6 cellular contexts compared by ENCODE assay signal in genomic region chr2:190608866-190609265, GRCh38. TPM values are rescaled to one million over a fixed set of nuclear protein-coding genes. Genes with fewer than 3 reads are reported as not detected.
DNase-seq lines count a peak whose midpoint lies in the region; ATAC-seq, FAIRE-seq and TF ChIP-seq lines count a peak whose summit lies in the region.
"Not testable (repeated sequence)": the region's sequence is repeated elsewhere in the genome, so short reads cannot be mapped to it uniquely, and the experiment has no call there.

No MANE protein-coding gene starts in this region.

- H3K4me3 ChIP-seq in RWPE2 (ENCODE audit: severe bottlenecking); K562; HepG2 (replicated peaks in 1 of 3; ENCODE audit: insufficient read depth in 1 of 3, low read depth in 2 of 3, low read length in 3 of 3); osteoblast (ENCODE audit: insufficient read depth, low read length): not testable (repeated sequence)
- peak overlapping the region in 10 of 59 donors; percentile 9 to 55 (median 32) for H3K4me3 ChIP-seq in dorsolateral prefrontal cortex

- WGBS in K562 (ENCODE audit: insufficient coverage, low coverage, missing lambda C conversion rate) = 23% methylated on average over 3 of the region's 3 CpGs
- WGBS in HepG2 (ENCODE audit: low lambda C conversion rate) = 12% methylated on average over 3 of the region's 3 CpGs

- BruUV-seq in Calu3 (replicated peaks; lab: Mats Ljungman, UMichigan); K562 (replicated peaks; lab: Mats Ljungman, UMichigan); HepG2 (replicated peaks; lab: Mats Ljungman, UMichigan): not testable (repeated sequence)

- not testable (repeated sequence) for TF ChIP-seq RAD21 in K562 (CRISPR knock-in tag; conservative IDR thresholded peaks at IDR 0.05 in 1 of 2, IDR thresholded peaks at IDR 0.05 in 1 of 2); HepG2 (CRISPR knock-in tag; IDR thresholded peaks at IDR 0.05)

- POLR2A ChIA-PET in K562 (lab: Yijun Ruan, JAX); HepG2 (lab: Yijun Ruan, JAX): not testable (repeated sequence)

- intact Hi-C loops in Calu3 (cut with micrococcal nuclease; ENCODE audit: unreplicated experiment); K562 (cut with micrococcal nuclease); dorsolateral prefrontal cortex (cut with DNase I): not testable (repeated sequence)
- intact Hi-C loops in HepG2 (cut with micrococcal nuclease; ENCODE audit: unreplicated experiment) = loop anchor here (10.0 kb wide), 1 partner anchor 376 kb away; no protein-coding TSS in a partner anchor

- H3K4me3 Mint-ChIP-seq in Calu3 (ENCODE audit: low read depth, unreplicated experiment) = not testable (repeated sequence)

- H3K27me3 ChIP-seq in RWPE2 (ENCODE audit: insufficient read depth, poor library complexity, severe bottlenecking); K562 (ENCODE audit: control insufficient read depth in 2 of 2, insufficient read depth in 2 of 2, low read length in 2 of 2); dorsolateral prefrontal cortex; HepG2 (ENCODE audit: control insufficient read depth in 1 of 2, insufficient read depth in 2 of 2, low read length in 2 of 2); osteoblast (ENCODE audit: insufficient read depth, low read length): not testable (repeated sequence)

- H4K20me1 ChIP-seq in K562 (replicated peaks; ENCODE audit: control insufficient read depth, insufficient read depth, low read length); HepG2 (ENCODE audit: insufficient read depth, low read length); osteoblast (ENCODE audit: insufficient read depth, low read length): not testable (repeated sequence)

- not testable (repeated sequence) for ATAC-seq in RWPE2 (ENCODE audit: low read depth); K562
- ATAC-seq in HepG2 = peak; percentile 42; the same call in 2 of the 3 replicates

- CTCF ChIA-PET in Calu3 (lab: Charles Lee) = interaction anchor here (0.6 kb wide), 1 partner anchor 17 kb away, joined by 3 read pairs; no protein-coding TSS in a partner anchor
- CTCF ChIA-PET in K562 (lab: Yijun Ruan, JAX; ENCODE audit: low intra/inter-chr PET ratio); HepG2 (lab: Yijun Ruan, JAX; ENCODE audit: low intra/inter-chr PET ratio, low total read pairs): not testable (repeated sequence)

- peak overlapping the region; percentile 96 for H3K27ac ChIP-seq in RWPE2 (ENCODE audit: poor library complexity, severe bottlenecking)
- not testable (repeated sequence) for H3K27ac ChIP-seq in K562 (ENCODE audit: extremely low read depth, low read depth, low read length); HepG2 (ENCODE audit: extremely low read length, insufficient read depth, low read length)
- peak overlapping the region in 48 of 59 donors; percentile 0 to 80 (median 50) for H3K27ac ChIP-seq in dorsolateral prefrontal cortex
- peak overlapping the region; percentile 92 for H3K27ac ChIP-seq in osteoblast (ENCODE audit: low read depth, low read length)

- not testable (repeated sequence) for H3K79me2 ChIP-seq in K562 (ENCODE audit: control insufficient read depth, insufficient read depth, low read length); HepG2 (ENCODE audit: insufficient read depth, low read length); osteoblast (ENCODE audit: insufficient read depth, low read length)

- peaks cover 35% of the 10 kb centered on the region for H3K4me1 Mint-ChIP-seq in Calu3 (ENCODE audit: low read depth, unreplicated experiment)

- TF ChIP-seq EP300 in K562 (IDR thresholded peaks at IDR 0.05; ENCODE audit: low read length); HepG2 (IDR thresholded peaks at IDR 0.05; ENCODE audit: low read depth in 2 of 2, low read length in 2 of 2); HepG2 (CRISPR knock-in tag; IDR thresholded peaks at IDR 0.05; ENCODE audit: borderline replicate concordance): not testable (repeated sequence)

- not testable (repeated sequence) for H3K36me3 ChIP-seq in RWPE2 (ENCODE audit: low read depth); K562 (ENCODE audit: control insufficient read depth, insufficient read depth, low read length); HepG2 (replicated peaks in 1 of 2; ENCODE audit: control insufficient read depth in 1 of 2, insufficient read depth in 2 of 2, low read length in 2 of 2); osteoblast (ENCODE audit: insufficient read depth, low read length)

- H3K9ac ChIP-seq in K562 (ENCODE audit: insufficient read depth in 1 of 2, low read depth in 2 of 2, low read length in 2 of 2); HepG2 (ENCODE audit: insufficient read depth, low read depth, low read length): not testable (repeated sequence)

- H3K27me3 Mint-ChIP-seq in Calu3 (ENCODE audit: unreplicated experiment) = not testable (repeated sequence)

- not testable (repeated sequence) for H3K9me1 ChIP-seq in K562 (ENCODE audit: control insufficient read depth, insufficient read depth, low read length)

- H3K4me1 ChIP-seq in RWPE2 (ENCODE audit: insufficient read depth, poor library complexity, severe bottlenecking) (peaks cover 63% of the 10 kb centered on the region), K562 (replicated peaks in 1 of 2; ENCODE audit: control insufficient read depth in 2 of 2, insufficient read depth in 2 of 2, low read length in 2 of 2) (peaks cover 4 to 15% of the 10 kb centered on the region in 2 experiments; a peak in 3 of 5 replicates), HepG2 (ENCODE audit: insufficient read depth, low read length) (peaks cover 15% of the 10 kb centered on the region), osteoblast (ENCODE audit: insufficient read depth, low read length) (peaks cover 24% of the 10 kb centered on the region)

- not testable (repeated sequence) for TF ChIP-seq CTCF in Calu3 (IDR thresholded peaks at IDR 0.05; ENCODE audit: unreplicated experiment); RWPE2 (IDR thresholded peaks at IDR 0.05; ENCODE audit: poor library complexity, severe bottlenecking); K562 (IDR thresholded peaks at IDR 0.05 in 2 of 3, conservative IDR thresholded peaks at IDR 0.05 in 1 of 3; ENCODE audit: insufficient read depth in 2 of 3, low read depth in 1 of 3, low read length in 3 of 3); dorsolateral prefrontal cortex (IDR thresholded peaks at IDR 0.05 in 54 of 56, conservative IDR thresholded peaks at IDR 0.05 in 2 of 56; ENCODE audit: low read depth in 1 of 56, partially characterized antibody in 56 of 56); HepG2 (CRISPR knock-in tag; IDR thresholded peaks at IDR 0.05); osteoblast (IDR thresholded peaks at IDR 0.05; ENCODE audit: extremely low read depth, low read depth, low read length)

- not testable (repeated sequence) for H3K9me3 Mint-ChIP-seq in Calu3 (ENCODE audit: low read depth, unreplicated experiment)

- in situ Hi-C loops in K562 (cut with MboI); HepG2 (cut with HindIII; ENCODE audit: extremely low pct_ligation_motif_present, low pct_unique_long_range_greater_than_20kb): not testable (repeated sequence)

- FAIRE-seq in K562 (lab: Jason Lieb, UNC); HepG2 (lab: Jason Lieb, UNC): not testable (repeated sequence)

- peak overlapping the region; percentile 77 for H3K27ac Mint-ChIP-seq in Calu3 (ENCODE audit: unreplicated experiment)

- H3K36me3 Mint-ChIP-seq in Calu3 (ENCODE audit: insufficient read depth, unreplicated experiment) = not testable (repeated sequence)

- not testable (repeated sequence) for H2AFZ ChIP-seq in K562 (ENCODE audit: low read depth, low read length); HepG2 (ENCODE audit: low read length); osteoblast (ENCODE audit: low read length)

- not testable (repeated sequence) for H3K4me2 ChIP-seq in K562 (ENCODE audit: insufficient read depth, low read length); HepG2 (ENCODE audit: low read depth, low read length); osteoblast (ENCODE audit: insufficient read depth, low read length)

- not testable (repeated sequence) for TF ChIP-seq POLR2A in K562 (conservative IDR thresholded peaks at IDR 0.05); HepG2 (IDR thresholded peaks at IDR 0.05; ENCODE audit: insufficient read depth in 1 of 2, low read depth in 2 of 2, low read length in 2 of 2)

- not testable (repeated sequence) for H3K9me3 ChIP-seq in RWPE2 (ENCODE audit: severe bottlenecking); K562 (replicated peaks; ENCODE audit: control insufficient read depth, insufficient read depth, low read depth, low read length); HepG2 (ENCODE audit: low read length); osteoblast (ENCODE audit: low read depth, low read length)

- DNase-seq in Calu3; RWPE2 (ENCODE audit: low spot score); K562 (ENCODE audit: extremely low read depth in 1 of 4, low spot score in 3 of 4); dorsolateral prefrontal cortex; HepG2 (ENCODE audit: low spot score); osteoblast (ENCODE audit: insufficient read length, low spot score, missing footprints): not testable (repeated sequence)

RNA-seq across cellular contexts. Expression of gene NAB1, which starts 40.0 kb away (rescaled TPM):
- total RNA-seq in Calu3 (2022) = 39.7 and 52.1 TPM in 2 replicates
- 18.4 and 32.2 TPM in 2 replicates for total RNA-seq in K562 (2011; cell fraction: chromatin; rRNA removed; ENCODE audit: low replicate concordance)
- 6.8 and 10.3 TPM in 2 replicates for total RNA-seq in K562 (2011; cell fraction: nucleolus; rRNA removed)
- 14.0 and 16.0 TPM in 2 replicates for total RNA-seq in K562 (2011; cell fraction: nucleoplasm; rRNA removed)
- 17.6 and 20.6 TPM in 2 replicates for total RNA-seq in K562 (2014; rRNA removed)
- 20.2 and 22.8 TPM in 2 replicates for total RNA-seq in K562 (2014; rRNA removed; fragmentation: Illumina TruSeq; extraction: Trizol)
- 20.7 and 21.7 TPM in 2 replicates for total RNA-seq in K562 (2015; rRNA removed; fragmentation: Illumina TruSeq; extraction: Trizol)
- 16.3 and 17.2 TPM in 2 replicates for total RNA-seq in K562 (2021)
- 18.3 and 23.0 TPM in 2 replicates for polyA plus RNA-seq in K562 (2011; rRNA removed)
- 5.1 and 7.5 TPM in 2 replicates for polyA plus RNA-seq in K562 (2011; cell fraction: cytosol; rRNA removed)
- polyA plus RNA-seq in K562 (2011; cell fraction: nucleus; rRNA removed) = 30.1 and 30.9 TPM in 2 replicates
- 11.6 and 12.8 TPM in 2 replicates for polyA plus RNA-seq in K562 (2012)
- polyA plus RNA-seq in K562 (2014; fragmentation: Illumina TruSeq; extraction: Trizol) = 14.3 and 15.5 TPM in 2 replicates
- 1 to 10 TPM; 3.1 to 4.0 TPM for polyA plus RNA-seq in K562 (2014; fragmentation: Nextera tagmentation; extraction: Ambion mirVana)
- 10.5 and 11.9 TPM in 2 replicates for polyA plus RNA-seq in K562 (2014; rRNA removed)
- 33.5 and 34.3 TPM in 2 replicates for polyA minus RNA-seq in K562 (2011; rRNA and poly(A)+ RNA removed)
- polyA minus RNA-seq in K562 (2011; cell fraction: cytosol; rRNA and poly(A)+ RNA removed) = 10.5 and 13.2 TPM in 2 replicates
- polyA minus RNA-seq in K562 (2011; cell fraction: nucleus; rRNA and poly(A)+ RNA removed) = 18.2 and 28.2 TPM in 2 replicates
- total RNA-seq in dorsolateral prefrontal cortex = 100 to 1,000 TPM in 1 of 120 experiments, 10 to 100 TPM in 119; 42.6 to 115 (median 62.1) TPM
- 46.0 and 51.2 TPM in 2 replicates for total RNA-seq in HepG2 (2016; rRNA removed; fragmentation: Illumina TruSeq; extraction: Trizol)
- total RNA-seq in HepG2 (2016; cell fraction: cytosol; rRNA removed; fragmentation: Illumina TruSeq; extraction: Trizol; ENCODE audit: low read depth) = 139 and 176 TPM in 2 replicates
- 49.6 and 52.0 TPM in 2 replicates for total RNA-seq in HepG2 (2016; cell fraction: insoluble cytoplasmic fraction; rRNA removed; fragmentation: Illumina TruSeq; extraction: Trizol)
- total RNA-seq in HepG2 (2016; cell fraction: membrane; rRNA removed; fragmentation: Illumina TruSeq; extraction: Trizol) = 123 and 139 TPM in 2 replicates
- 44.1 and 50.2 TPM in 2 replicates for total RNA-seq in HepG2 (2016; cell fraction: nucleus; rRNA removed; fragmentation: Illumina TruSeq; extraction: Trizol)
- 19.6 and 24.5 TPM in 2 replicates for polyA plus RNA-seq in HepG2 (2011; rRNA removed)
- polyA plus RNA-seq in HepG2 (2011; cell fraction: cytosol; rRNA removed) = 9.0 and 11.6 TPM in 2 replicates
- polyA plus RNA-seq in HepG2 (2011; cell fraction: nucleus; rRNA removed) = 38.8 and 42.4 TPM in 2 replicates
- 23.4 and 23.6 TPM in 2 replicates for polyA plus RNA-seq in HepG2 (2012)
- polyA plus RNA-seq in HepG2 (2016; cell fraction: cytosol; fragmentation: Illumina TruSeq; extraction: Trizol; ENCODE audit: low read depth) = 7.2 and 7.4 TPM in 2 replicates
- polyA plus RNA-seq in HepG2 (2016; cell fraction: insoluble cytoplasmic fraction; fragmentation: Illumina TruSeq; extraction: Trizol; ENCODE audit: low read depth) = 43.9 and 45.3 TPM in 2 replicates
- polyA plus RNA-seq in HepG2 (2016; cell fraction: membrane; fragmentation: Illumina TruSeq; extraction: Trizol; ENCODE audit: low read depth) = 24.2 and 27.5 TPM in 2 replicates
- 72.5 and 83.7 TPM in 2 replicates for polyA plus RNA-seq in HepG2 (2016; cell fraction: nucleus; fragmentation: Illumina TruSeq; extraction: Trizol; ENCODE audit: insufficient read depth, low read depth)
- polyA minus RNA-seq in HepG2 (2011; rRNA and poly(A)+ RNA removed; ENCODE audit: low replicate concordance) = 18.6 and 50.1 TPM in 2 replicates
- 28.5 and 29.1 TPM in 2 replicates for polyA minus RNA-seq in HepG2 (2011; cell fraction: cytosol; rRNA and poly(A)+ RNA removed)
- polyA minus RNA-seq in HepG2 (2011; cell fraction: nucleus; rRNA and poly(A)+ RNA removed) = 33.7 and 45.5 TPM in 2 replicates
- total RNA-seq in osteoblast = 44.2 TPM in 2 replicates
